12 cellular contexts compared by ENCODE assay signal in genomic region chr17:72715906-72716572, GRCh38.
A peak's percentile ranks its signal among the peaks of the same experiment; 100 is the strongest.
DNase-seq lines count a peak whose midpoint lies in the region; ATAC-seq lines count a peak whose summit lies in the region.
"Had no signal": no experiment of that assay in that cellular context is flagged by ENCODE, and none has a peak within 500 bp of the region (broad histone marks: within the 10 kb centered on the region; RNA-seq: fewer than 3 reads in every experiment).

No MANE protein-coding gene starts in this region.

- H3K27ac ChIP-seq in Karpas-422 (ENCODE audit: low read length): no peak overlapping the region

- no peaks in the 10 kb centered on the region for H3K79me2 ChIP-seq in Karpas-422 (ENCODE audit: low read length)

- no peaks in the 10 kb centered on the region for H4K20me1 ChIP-seq in Karpas-422 (ENCODE audit: insufficient read depth, low read depth, low read length)

- DNase-seq in AG08396 (ENCODE audit: low spot score) (peak; percentile 88), LoVo (ENCODE audit: low spot score) (peak; percentile 93), dermis blood vessel endothelial cell (peak; percentile 53), myocyte (ENCODE audit: low read depth) (peak; percentile 67), NCI-H187 treated with DMSO at 0.1 percent for 48 hours (lab: John Stamatoyannopoulos, UW) (no peak), Karpas-422 (no peak)
- DNase-seq in activated CD8-positive, alpha-beta memory T cell treated with anti-CD3 and anti-CD28 coated beads, Interleukin-2, amount 50 U/mL, for 48 hours: no peak
- DNase-seq: activated CD8-positive, alpha-beta memory T cell treated with anti-CD3 and anti-CD28 coated beads for 24 hours; Caco-2; naive B cell; NCI-H69 had no signal

- H3K4me3 ChIP-seq in Karpas-422 (ENCODE audit: low read length): no peak overlapping the region

- no peak overlapping the region for H2AFZ ChIP-seq in Karpas-422 (ENCODE audit: low read length)

- H3K4me1 ChIP-seq in Karpas-422 (ENCODE audit: low read length): no peaks in the 10 kb centered on the region

- H3K4me2 ChIP-seq in Karpas-422 (ENCODE audit: low read depth, low read length, poor library complexity, severe bottlenecking): no peak overlapping the region

- no peaks in the 10 kb centered on the region for H3K9me2 ChIP-seq in Karpas-422 (replicated peaks; ENCODE audit: insufficient read depth, low read length)

- ATAC-seq in GM19023 (IDR thresholded peaks at IDR 0.05; ENCODE audit: unreplicated experiment): no peak

- peaks cover 28% of the 10 kb centered on the region for H3K36me3 ChIP-seq in Karpas-422 (ENCODE audit: insufficient read depth, low read length)

- no peak overlapping the region for H3K9ac ChIP-seq in Karpas-422 (ENCODE audit: low read length)

- H3K9me3 ChIP-seq in Karpas-422 (ENCODE audit: low read length): no peaks in the 10 kb centered on the region; the same call in 1 of the 2 replicates

- H3K27me3 ChIP-seq in Karpas-422 (ENCODE audit: low read length): no peaks in the 10 kb centered on the region

Comparison
In these comparisons a context has a peak if more than half of its experiments do, and no peak if none do; other contexts are left out.
1. DNase-seq: peak in AG08396 (single experiment), LoVo (single experiment), dermis blood vessel endothelial cell (single experiment) and myocyte (single experiment); none in NCI-H187 treated with DMSO at 0.1 percent for 48 hours (single experiment), activated CD8-positive, alpha-beta memory T cell treated with anti-CD3 and anti-CD28 coated beads, Interleukin-2, amount 50 U/mL, for 48 hours (single experiment) and Karpas-422 (single experiment).